ENCODE assay signal across 7 cellular contexts in the genomic region with DNA sequence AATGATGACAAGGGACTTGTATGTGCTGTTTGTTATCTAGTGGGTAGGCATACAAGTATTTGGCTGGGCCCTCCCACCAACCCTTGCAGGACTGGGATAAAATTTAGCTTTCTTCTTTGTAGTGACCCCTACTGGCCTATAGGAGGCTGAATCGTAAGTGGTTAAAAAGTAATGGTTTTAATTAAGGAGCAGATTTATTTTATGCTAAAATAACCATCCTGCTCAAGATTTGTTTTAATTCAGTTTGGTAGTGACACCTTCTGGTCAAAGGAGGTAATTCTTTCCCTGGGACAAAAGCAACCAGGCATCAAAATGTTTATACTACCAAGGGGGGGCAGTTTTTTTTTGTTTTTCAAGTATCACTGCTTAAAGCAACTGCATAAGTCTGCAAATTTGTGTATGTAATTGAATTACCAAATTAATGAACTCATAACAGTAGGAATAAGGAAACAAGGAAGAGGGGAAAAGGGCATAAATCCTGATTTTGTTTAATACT.
A peak's percentile ranks its signal among the peaks of the same experiment; 100 is the strongest.
DNase-seq lines count a peak whose midpoint lies in the region; ATAC-seq and TF ChIP-seq lines count a peak whose summit lies in the region.

No MANE protein-coding gene starts in this region.

- H3K36me3 ChIP-seq in gastrocnemius medialis = peaks cover 0 to 26% of the 10 kb centered on the region in 2 donors

- peaks cover 31% of the 10 kb centered on the region for H3K36me3 Mint-ChIP-seq in activated B cell treated with CpG ODN at 0.5 μM for 24 hours (ENCODE audit: low read depth)

- TF ChIP-seq POLR2A in gastrocnemius medialis (IDR thresholded peaks at IDR 0.05) = no peak

- no peaks in the 10 kb centered on the region for H3K27me3 ChIP-seq in gastrocnemius medialis

- in situ Hi-C loops in gastrocnemius medialis (cut with MboI; ENCODE audit: low sequenced_read_pairs in 4 of 4) = loop anchor here (10.0 to 25.0 kb wide), 7 partner anchors 159 to 819 kb away; no protein-coding TSS in a partner anchor

- H3K4me3 ChIP-seq in LNCaP clone FGC (ENCODE audit: low read depth, low read length) (no peak overlapping the region), gastrocnemius medialis (no peak overlapping the region)

- no peaks in the 10 kb centered on the region for H3K4me1 Mint-ChIP-seq in activated B cell treated with CpG ODN at 0.5 μM for 24 hours

- no peak overlapping the region for H3K27ac ChIP-seq in gastrocnemius medialis

- no peak overlapping the region for H3K4me3 Mint-ChIP-seq in activated B cell treated with CpG ODN at 0.5 μM for 24 hours

- CTCF ChIA-PET in activated B cell treated with CpG ODN at 0.5 μM for 24 hours (lab: Charles Lee) = interaction anchor here (0.7 to 1.0 kb wide), 3 partner anchors 8 to 914 kb away, joined by 3 read pairs; no protein-coding TSS in a partner anchor

- TF ChIP-seq CTCF in LNCaP clone FGC (IDR thresholded peaks at IDR 0.05; ENCODE audit: control insufficient read depth, extremely low read depth, insufficient read depth) (peak; percentile 52), activated B cell treated with CpG ODN at 0.5 μM for 24 hours (IDR thresholded peaks at IDR 0.05) (peak; percentile 33), gastrocnemius medialis (IDR thresholded peaks at IDR 0.05 in 4 of 5, conservative IDR thresholded peaks at IDR 0.05 in 1 of 5) (peak; percentile 66 to 83 (median 77))

- no peaks in the 10 kb centered on the region for H3K9me3 Mint-ChIP-seq in activated B cell treated with CpG ODN at 0.5 μM for 24 hours

- DNase-seq in ELR (ENCODE audit: low read depth) = peak; percentile 87
- peak; percentile 34 for DNase-seq in LNCaP clone FGC (ENCODE audit: low read depth)
- DNase-seq in activated B cell treated with CpG ODN at 0.5 μM for 24 hours = no peak
- peak; percentile 39 for DNase-seq in left cardiac atrium
- no peak for DNase-seq in gastrocnemius medialis

- no peak overlapping the region for H3K27ac Mint-ChIP-seq in activated B cell treated with CpG ODN at 0.5 μM for 24 hours

- intact Hi-C loops in activated B cell treated with CpG ODN at 0.5 μM for 24 hours (cut with micrococcal nuclease) (loop anchor here (1.0 to 5.0 kb wide), 4 partner anchors 822 to 1595 kb away; no protein-coding TSS in a partner anchor), left cardiac atrium (cut with DNase I) (loop anchor here (5.0 to 10.0 kb wide), 4 partner anchors 167 to 632 kb away; a partner anchor contains a TSS), gastrocnemius medialis (cut with DNase I; ENCODE audit: low total_unique reads) (loop anchor here (1.0 to 10.0 kb wide), 5 partner anchors 72 to 820 kb away; no protein-coding TSS in a partner anchor)

- POLR2A ChIA-PET in activated B cell treated with CpG ODN at 0.5 μM for 24 hours (lab: Charles Lee) = interaction anchor here (1.0 kb wide), 1 partner anchor 18 kb away, joined by 6 read pairs; no protein-coding TSS in a partner anchor

- peak; percentile 55 for ATAC-seq in GM21367 (IDR thresholded peaks at IDR 0.05; ENCODE audit: unreplicated experiment)
- peak; percentile 64 for ATAC-seq in activated B cell treated with CpG ODN at 0.5 μM for 24 hours (ENCODE audit: low read depth)
- peak; percentile 55 to 58 for ATAC-seq in left cardiac atrium
- peak in 1 of 2 donors; percentile 45 for ATAC-seq in gastrocnemius medialis
- ATAC-seq in HG02970 (IDR thresholded peaks at IDR 0.05; ENCODE audit: low FRiP score, unreplicated experiment) = no peak

- no peaks in the 10 kb centered on the region for H3K9me3 ChIP-seq in gastrocnemius medialis

- H3K4me1 ChIP-seq in gastrocnemius medialis = peaks cover 14 to 33% of the 10 kb centered on the region in 2 donors

- H3K27me3 Mint-ChIP-seq in activated B cell treated with CpG ODN at 0.5 μM for 24 hours = no peaks in the 10 kb centered on the region

Comparison
In these comparisons a context has a peak if more than half of its experiments do, and no peak if none do; other contexts are left out.
1. DNase-seq: peak in ELR (single experiment), LNCaP clone FGC (single experiment) and left cardiac atrium (single experiment); none in activated B cell treated with CpG ODN at 0.5 μM for 24 hours (single experiment) and gastrocnemius medialis (0 of 2).
2. Peak in every context shown above with its lines, with median percentiles within 50 percentile points of each other: CTCF ChIP-seq.